Comparison of ENCODE assay signal across 11 cellular contexts in genomic region chr7:92722541-92722940, GRCh38.
DNase-seq lines count a peak whose midpoint lies in the region; ATAC-seq and TF ChIP-seq lines count a peak whose summit lies in the region.
"Had no signal": no experiment of that assay in that cellular context is flagged by ENCODE, and none has a peak within 500 bp of the region (broad histone marks: within the 10 kb centered on the region; RNA-seq: fewer than 3 reads in every experiment).

No MANE protein-coding gene starts in this region.

- H3K27ac ChIP-seq in heart right ventricle (peak overlapping the region in 8 of 10 donors; percentile 3 to 85 (median 67)), right atrium auricular region (peak overlapping the region in 1 of 2 donors; percentile 12), foreskin keratinocyte (no peak overlapping the region), colonic mucosa (no peak overlapping the region)

- ATAC-seq in heart right ventricle (no peak), foreskin keratinocyte (peak; percentile 35)
- no peak for ATAC-seq in stimulated activated effector memory CD8-positive, alpha-beta T cell treated with anti-CD3 and anti-CD28 coated beads, Interleukin-12 subunit alpha, Interleukin-12 subunit beta, amount 100 ng/mL, for 72 hours

- no peak for DNase-seq in heart right ventricle
- DNase-seq in right atrium auricular region (ENCODE audit: low spot score) = no peak
- DNase-seq in T-helper 2 cell treated with Interferon-gamma antibody and Interleukin-4, amounts not matched to agents 5 μg/mL and 100 μg/mL, for 36 hours (ENCODE audit: low spot score) = no peak
- no peak for DNase-seq in foreskin keratinocyte
- DNase-seq in stimulated activated effector memory CD8-positive, alpha-beta T cell treated with anti-CD3 and anti-CD28 coated beads, Interleukin-12 subunit alpha, Interleukin-12 subunit beta, amount 100 ng/mL, for 72 hours (ENCODE audit: low spot score in 2 of 2) = no peak
- DNase-seq in colonic mucosa = no peak
- no peak for DNase-seq in ureter (ENCODE audit: low spot score)
- no peak for DNase-seq in NCI-H446 (lab: John Stamatoyannopoulos, UW)
- DNase-seq: NCI-H1092 treated with DMSO at 0.1 percent for 48 hours, NCI-H226 had no signal

- no peaks in the 10 kb centered on the region for H3K9me3 ChIP-seq in heart right ventricle
- H3K9me3 ChIP-seq in right atrium auricular region = no peaks in the 10 kb centered on the region
- H3K9me3 ChIP-seq in colonic mucosa = no peaks in the 10 kb centered on the region

- peaks cover 3 to 60% (median 40%) of the 10 kb centered on the region in 9 donors for H3K4me1 ChIP-seq in heart right ventricle
- H3K4me1 ChIP-seq in right atrium auricular region = peaks cover 0 to 23% of the 10 kb centered on the region in 2 donors
- H3K4me1 ChIP-seq in foreskin keratinocyte = peaks cover 24% of the 10 kb centered on the region
- H3K4me1 ChIP-seq in colonic mucosa = peaks cover 4% of the 10 kb centered on the region

- H3K27me3 Mint-ChIP-seq in T-helper 2 cell treated with Interferon-gamma antibody and Interleukin-4, amounts not matched to agents 5 μg/mL and 100 μg/mL, for 36 hours (ENCODE audit: low read depth) = no peaks in the 10 kb centered on the region

- no peaks in the 10 kb centered on the region for H3K9me3 Mint-ChIP-seq in T-helper 2 cell treated with Interferon-gamma antibody and Interleukin-4, amounts not matched to agents 5 μg/mL and 100 μg/mL, for 36 hours
- H3K9me3 Mint-ChIP-seq in stimulated activated effector memory CD8-positive, alpha-beta T cell treated with anti-CD3 and anti-CD28 coated beads, Interleukin-12 subunit alpha, Interleukin-12 subunit beta, amount 100 ng/mL, for 72 hours = no peaks in the 10 kb centered on the region

- H3K27ac Mint-ChIP-seq in T-helper 2 cell treated with Interferon-gamma antibody and Interleukin-4, amounts not matched to agents 5 μg/mL and 100 μg/mL, for 36 hours = peak overlapping the region; percentile 2
- H3K27ac Mint-ChIP-seq in stimulated activated effector memory CD8-positive, alpha-beta T cell treated with anti-CD3 and anti-CD28 coated beads, Interleukin-12 subunit alpha, Interleukin-12 subunit beta, amount 100 ng/mL, for 72 hours = peak overlapping the region; percentile 52

- peaks cover 60% of the 10 kb centered on the region for H3K36me3 Mint-ChIP-seq in T-helper 2 cell treated with Interferon-gamma antibody and Interleukin-4, amounts not matched to agents 5 μg/mL and 100 μg/mL, for 36 hours (ENCODE audit: low read depth)
- peaks cover 97% of the 10 kb centered on the region for H3K36me3 Mint-ChIP-seq in stimulated activated effector memory CD8-positive, alpha-beta T cell treated with anti-CD3 and anti-CD28 coated beads, Interleukin-12 subunit alpha, Interleukin-12 subunit beta, amount 100 ng/mL, for 72 hours

- no peak overlapping the region for H3K4me3 Mint-ChIP-seq in T-helper 2 cell treated with Interferon-gamma antibody and Interleukin-4, amounts not matched to agents 5 μg/mL and 100 μg/mL, for 36 hours
- no peak overlapping the region for H3K4me3 Mint-ChIP-seq in stimulated activated effector memory CD8-positive, alpha-beta T cell treated with anti-CD3 and anti-CD28 coated beads, Interleukin-12 subunit alpha, Interleukin-12 subunit beta, amount 100 ng/mL, for 72 hours

- 73 to 74% methylated on average over 1 of the region's 1 CpG for WGBS in heart right ventricle, 2 donors

- H3K36me3 ChIP-seq in heart right ventricle (peaks cover 0 to 14% (median 0%) of the 10 kb centered on the region in 9 donors), right atrium auricular region (peaks cover 7% of the 10 kb centered on the region), colonic mucosa (no peaks in the 10 kb centered on the region)

- H3K4me1 Mint-ChIP-seq in T-helper 2 cell treated with Interferon-gamma antibody and Interleukin-4, amounts not matched to agents 5 μg/mL and 100 μg/mL, for 36 hours (ENCODE audit: low read depth) = peaks cover 51% of the 10 kb centered on the region
- H3K4me1 Mint-ChIP-seq in stimulated activated effector memory CD8-positive, alpha-beta T cell treated with anti-CD3 and anti-CD28 coated beads, Interleukin-12 subunit alpha, Interleukin-12 subunit beta, amount 100 ng/mL, for 72 hours = peaks cover 55% of the 10 kb centered on the region

- no peak overlapping the region for H3K4me3 ChIP-seq in heart right ventricle
- no peak overlapping the region for H3K4me3 ChIP-seq in right atrium auricular region
- H3K4me3 ChIP-seq in colonic mucosa = no peak overlapping the region
- H3K4me3 ChIP-seq: lung had no signal

- intact Hi-C loops in heart right ventricle (cut with DNase I) (loop anchor here in 1 of 10 donors (5.0 to 10.0 kb wide), 2 partner anchors 60 to 112 kb away; partner anchors contain the start of gene CDK6), colonic mucosa (cut with DNase I) (no loop called here)

- no peak for TF ChIP-seq CTCF in heart right ventricle (IDR thresholded peaks at IDR 0.05)
- TF ChIP-seq CTCF in right atrium auricular region (IDR thresholded peaks at IDR 0.05) = no peak
- no peak for TF ChIP-seq CTCF in foreskin keratinocyte (conservative IDR thresholded peaks at IDR 0.05)
- no peak for TF ChIP-seq CTCF in colonic mucosa (IDR thresholded peaks at IDR 0.05)

- no peak overlapping the region for H3K9ac ChIP-seq in colonic mucosa (ENCODE audit: low read depth in 2 of 2, low read length in 2 of 2)

- H3K27me3 ChIP-seq in heart right ventricle (no peaks in the 10 kb centered on the region), right atrium auricular region (no peaks in the 10 kb centered on the region), foreskin keratinocyte (no peaks in the 10 kb centered on the region), colonic mucosa (no peaks in the 10 kb centered on the region)

Comparison
In these comparisons a context has a peak if more than half of its experiments do, and no peak if none do; other contexts are left out.
1. H3K27ac ChIP-seq: peak in heart right ventricle (8 of 10); none in foreskin keratinocyte (single experiment) and colonic mucosa (single experiment).